Comparison of ENCODE assay signal across 20 cellular contexts in the genomic region with DNA sequence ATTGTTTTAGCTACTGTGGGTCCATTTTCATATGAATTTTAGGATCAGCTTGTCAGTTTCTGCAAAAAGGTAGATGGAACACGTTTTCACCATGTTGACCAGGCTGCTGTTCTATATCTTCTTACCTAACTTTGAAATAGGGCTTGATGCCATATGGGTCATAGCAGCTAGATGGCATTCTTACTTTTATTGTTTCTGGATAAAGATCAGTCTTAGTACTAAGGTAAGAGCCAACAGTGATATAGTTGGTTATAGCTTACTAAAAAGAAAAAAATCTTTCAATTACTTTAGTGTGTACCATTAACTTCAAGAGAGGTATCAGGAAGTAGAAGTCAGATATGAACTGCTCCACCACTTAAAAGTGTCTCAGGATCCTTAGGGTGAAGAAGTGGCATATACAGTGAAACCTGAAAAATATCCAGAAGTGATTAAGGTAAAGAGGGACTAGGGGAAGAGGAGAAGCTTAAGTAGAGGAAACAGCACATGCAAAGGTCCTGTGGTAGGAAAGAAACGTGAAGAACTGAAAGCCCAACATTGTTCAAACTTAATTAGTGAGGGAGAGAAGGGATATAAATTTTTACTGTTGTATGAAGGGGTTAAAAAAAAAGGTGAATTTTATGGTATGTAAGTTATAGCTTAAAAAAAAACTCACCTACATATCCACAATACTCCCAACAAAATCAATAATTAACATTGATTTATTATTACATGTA. TPM values are rescaled to one million over a fixed set of nuclear protein-coding genes. Genes with fewer than 3 reads are reported as not detected.
A peak's percentile ranks its signal among the peaks of the same experiment; 100 is the strongest.
DNase-seq lines count a peak whose midpoint lies in the region; ATAC-seq, FAIRE-seq and TF ChIP-seq lines count a peak whose summit lies in the region.
"Had no signal": no experiment of that assay in that cellular context is flagged by ENCODE, and none has a peak within 500 bp of the region (broad histone marks: within the 10 kb centered on the region; RNA-seq: fewer than 3 reads in every experiment).

No MANE protein-coding gene starts in this region.

- no peak overlapping the region for H2AK5ac ChIP-seq in H9 (ENCODE audit: insufficient read length, low read length)

- DNase-seq in K562 (ENCODE audit: extremely low read depth in 1 of 4, low spot score in 3 of 4) (no peak), mucosa of descending colon (no peak), H9 (no peak), GM19240 (ENCODE audit: insufficient read length, low spot score) (no peak), NCI-H1417 treated with DMSO at 0.1 percent for 48 hours (lab: John Stamatoyannopoulos, UW) (no peak)
- DNase-seq in activated CD8-positive, alpha-beta memory T cell treated with anti-CD3 and anti-CD28 coated beads, Interleukin-2, amount 10 ng/mL, durations not matched to agents 7 days and 5 days = no peak
- DNase-seq: ACHN; BE2C; C1 segment of cervical spinal cord; Caco-2; CD4-positive, CD25-positive, alpha-beta regulatory T cell; CD8-positive, alpha-beta memory T cell had no signal

- no peak overlapping the region for H2BK120ac ChIP-seq in H9 (ENCODE audit: low read depth, low read length, poor library complexity, severe bottlenecking)

- no peak overlapping the region for H3K4me3 ChIP-seq in HEK293 (ENCODE audit: low read depth, low read length)
- H3K4me3 ChIP-seq in K562 = no peak overlapping the region
- H3K4me3 ChIP-seq in mucosa of descending colon = no peak overlapping the region
- H3K4me3 ChIP-seq: GM23338 had no signal

- no peak for TF ChIP-seq RAD21 in K562 (CRISPR knock-in tag; conservative IDR thresholded peaks at IDR 0.05 in 1 of 2, IDR thresholded peaks at IDR 0.05 in 1 of 2)

- H3K36me3 Mint-ChIP-seq in H9 (ENCODE audit: insufficient read depth in 1 of 3, low read depth in 3 of 3) = peaks cover 0 to 16% (median 5%) of the 10 kb centered on the region in 3 experiments; a peak in 5 of 7 replicates
- peaks cover 23% of the 10 kb centered on the region for H3K36me3 Mint-ChIP-seq in activated CD8-positive, alpha-beta memory T cell treated with anti-CD3 and anti-CD28 coated beads, Interleukin-2, amount 10 ng/mL, durations not matched to agents 7 days and 5 days

- no peaks in the 10 kb centered on the region for H3K27me3 ChIP-seq in K562 (ENCODE audit: control insufficient read depth in 2 of 2, insufficient read depth in 2 of 2, low read length in 2 of 2)
- H3K27me3 ChIP-seq in H9 (ENCODE audit: insufficient read depth, low read length) = no peaks in the 10 kb centered on the region
- H3K27me3 ChIP-seq: BE2C had no signal

- no peak overlapping the region for H4K91ac ChIP-seq in H9 (ENCODE audit: insufficient read length, low read depth, low read length)

- H3K4ac ChIP-seq in H9 (ENCODE audit: low read depth, low read length) = no peak overlapping the region

- H4K5ac ChIP-seq in H9 (ENCODE audit: insufficient read length, low read depth, low read length) = no peak overlapping the region

- H3K79me1 ChIP-seq in H9 (ENCODE audit: insufficient read depth, low read depth, low read length, poor library complexity, severe bottlenecking) = no peaks in the 10 kb centered on the region

- H3K4me2 ChIP-seq in K562 (ENCODE audit: insufficient read depth, low read length) (no peak overlapping the region), H9 (ENCODE audit: insufficient read depth, insufficient read length, low read length) (no peak overlapping the region)
- H3K4me2 ChIP-seq: GM23338 had no signal

- H2BK12ac ChIP-seq in H9 (ENCODE audit: insufficient read length, low read depth, low read length) = no peak overlapping the region

- FAIRE-seq in K562 (lab: Jason Lieb, UNC) = no peak
- FAIRE-seq: A204.1, D721Med, G401.6, GM12891, GM18507, H54 had no signal

- H3K79me2 ChIP-seq in K562 (ENCODE audit: control insufficient read depth, insufficient read depth, low read length) (no peaks in the 10 kb centered on the region), H9 (ENCODE audit: insufficient read depth, low read length) (no peaks in the 10 kb centered on the region)

- in situ Hi-C loops in K562 (cut with MboI) = no loop called here

- H3K9me3 Mint-ChIP-seq in H9 = peaks cover 14 to 17% of the 10 kb centered on the region in 2 experiments
- peaks cover 19% of the 10 kb centered on the region for H3K9me3 Mint-ChIP-seq in activated CD8-positive, alpha-beta memory T cell treated with anti-CD3 and anti-CD28 coated beads, Interleukin-2, amount 10 ng/mL, durations not matched to agents 7 days and 5 days (ENCODE audit: low read depth)

- H3K36me3 ChIP-seq in HEK293 (ENCODE audit: control insufficient read depth in 2 of 2, insufficient read depth in 1 of 2, low read length in 2 of 2) = peaks cover 0 to 10% of the 10 kb centered on the region in 2 experiments; a peak in 1 of 3 replicates
- no peaks in the 10 kb centered on the region for H3K36me3 ChIP-seq in K562 (ENCODE audit: control insufficient read depth, insufficient read depth, low read length)
- no peaks in the 10 kb centered on the region for H3K36me3 ChIP-seq in mucosa of descending colon (ENCODE audit: low read depth)
- H3K36me3 ChIP-seq: BE2C had no signal

- no peak overlapping the region for H3K4me3 Mint-ChIP-seq in H9
- H3K4me3 Mint-ChIP-seq in activated CD8-positive, alpha-beta memory T cell treated with anti-CD3 and anti-CD28 coated beads, Interleukin-2, amount 10 ng/mL, durations not matched to agents 7 days and 5 days = no peak overlapping the region
- H3K4me3 Mint-ChIP-seq: CD4-positive, CD25-positive, alpha-beta regulatory T cell; CD8-positive, alpha-beta memory T cell; GM23338 had no signal

- no peak overlapping the region for H3T11ph ChIP-seq in H9 (ENCODE audit: low read length)

- H3K27ac Mint-ChIP-seq in H9 = no peak overlapping the region
- H3K27ac Mint-ChIP-seq in activated CD8-positive, alpha-beta memory T cell treated with anti-CD3 and anti-CD28 coated beads, Interleukin-2, amount 10 ng/mL, durations not matched to agents 7 days and 5 days = no peak overlapping the region
- H3K27ac Mint-ChIP-seq: CD4-positive, CD25-positive, alpha-beta regulatory T cell; CD8-positive, alpha-beta memory T cell; GM23338 had no signal

- H3K9me3 ChIP-seq in HEK293 (ENCODE audit: control insufficient read depth, insufficient read depth, low read depth, low read length) (no peaks in the 10 kb centered on the region), K562 (replicated peaks; ENCODE audit: control insufficient read depth, insufficient read depth, low read depth, low read length) (no peaks in the 10 kb centered on the region), mucosa of descending colon (peaks cover 9% of the 10 kb centered on the region), H9 (ENCODE audit: control insufficient read depth, low read depth, low read length) (no peaks in the 10 kb centered on the region)
- H3K9me3 ChIP-seq: BE2C had no signal

- H3K4me1 Mint-ChIP-seq in H9 = no peaks in the 10 kb centered on the region
- H3K4me1 Mint-ChIP-seq in activated CD8-positive, alpha-beta memory T cell treated with anti-CD3 and anti-CD28 coated beads, Interleukin-2, amount 10 ng/mL, durations not matched to agents 7 days and 5 days = no peaks in the 10 kb centered on the region
- H3K4me1 Mint-ChIP-seq: CD4-positive, CD25-positive, alpha-beta regulatory T cell; CD8-positive, alpha-beta memory T cell; GM23338 had no signal

- H3K56ac ChIP-seq in H9 (ENCODE audit: insufficient read length, low read depth, low read length) = no peak overlapping the region

- H3K27ac ChIP-seq in HEK293 (ENCODE audit: extremely low read depth, low read depth, low read length) (no peak overlapping the region), K562 (ENCODE audit: extremely low read depth, low read depth, low read length) (no peak overlapping the region), H9 (ENCODE audit: insufficient read length, low read depth, low read length) (no peak overlapping the region)

- H3K9me1 ChIP-seq in K562 (ENCODE audit: control insufficient read depth, insufficient read depth, low read length) = no peaks in the 10 kb centered on the region

- no peaks in the 10 kb centered on the region for H3K4me1 ChIP-seq in HEK293 (ENCODE audit: control insufficient read depth, insufficient read depth, low read length)
- H3K4me1 ChIP-seq in K562 (replicated peaks in 1 of 2; ENCODE audit: control insufficient read depth in 2 of 2, insufficient read depth in 2 of 2, low read length in 2 of 2) = no peaks in the 10 kb centered on the region; a peak in 1 of 5 replicates
- H3K4me1 ChIP-seq in mucosa of descending colon (ENCODE audit: low read depth) = peaks cover 7% of the 10 kb centered on the region
- H3K4me1 ChIP-seq in H9 (ENCODE audit: insufficient read depth, low read length) = no peaks in the 10 kb centered on the region
- H3K4me1 ChIP-seq: BE2C, Caco-2 had no signal

- no peak for ATAC-seq in K562
- peak; percentile 87 for ATAC-seq in mucosa of descending colon
- no peak for ATAC-seq in activated CD8-positive, alpha-beta memory T cell treated with anti-CD3 and anti-CD28 coated beads, Interleukin-2, amount 10 ng/mL, durations not matched to agents 7 days and 5 days
- ATAC-seq: GM23338 had no signal

- H3K23ac ChIP-seq in H9 (ENCODE audit: insufficient read length, low read depth, low read length) = no peak overlapping the region

- no peak overlapping the region for H2BK5ac ChIP-seq in H9 (ENCODE audit: insufficient read length, low read length)

- no peak overlapping the region for H2BK20ac ChIP-seq in H9 (ENCODE audit: low read depth, low read length, poor library complexity, severe bottlenecking)

- no peak for TF ChIP-seq POLR2A in K562 (conservative IDR thresholded peaks at IDR 0.05)

- POLR2A ChIA-PET in HEK293 (lab: Yijun Ruan, JAX) (no interaction called here), K562 (lab: Yijun Ruan, JAX) (interaction anchor here (0.9 kb wide), 1 partner anchor 36 kb away, joined by 3 read pairs; no protein-coding TSS in a partner anchor)

- 34% methylated on average over 2 of the region's 2 CpGs for WGBS in K562 (ENCODE audit: insufficient coverage, low coverage, missing lambda C conversion rate)
- no CpG with 5 or more reads among the region's 2 CpGs for WGBS in H9 (ENCODE audit: extremely low coverage, insufficient read length, low lambda C conversion rate)

- H2BK15ac ChIP-seq in H9 (ENCODE audit: low read depth, low read length) = no peak overlapping the region

- H2AFZ ChIP-seq in K562 (ENCODE audit: low read depth, low read length) (no peak overlapping the region), H9 (ENCODE audit: low read length) (no peak overlapping the region)
- H2AFZ ChIP-seq: GM23338 had no signal

- no peaks in the 10 kb centered on the region for H3K27me3 Mint-ChIP-seq in H9 (ENCODE audit: low read depth)
- H3K27me3 Mint-ChIP-seq in activated CD8-positive, alpha-beta memory T cell treated with anti-CD3 and anti-CD28 coated beads, Interleukin-2, amount 10 ng/mL, durations not matched to agents 7 days and 5 days = no peaks in the 10 kb centered on the region
- H3K27me3 Mint-ChIP-seq: CD4-positive, CD25-positive, alpha-beta regulatory T cell had no signal

- TF ChIP-seq CTCF in HEK293 (tag by site-specific recombination; IDR thresholded peaks at IDR 0.05) = no peak
- TF ChIP-seq CTCF in K562 (IDR thresholded peaks at IDR 0.05 in 2 of 3, conservative IDR thresholded peaks at IDR 0.05 in 1 of 3; ENCODE audit: insufficient read depth in 2 of 3, low read depth in 1 of 3, low read length in 3 of 3) = no peak
- no peak for TF ChIP-seq CTCF in mucosa of descending colon (IDR thresholded peaks at IDR 0.05)
- TF ChIP-seq CTCF in H9 (conservative IDR thresholded peaks at IDR 0.05) = no peak

- H3K18ac ChIP-seq in H9 (ENCODE audit: insufficient read length, low read depth, low read length) = no peak overlapping the region

- CTCF ChIA-PET in HEK293 (lab: Yijun Ruan, JAX) (interaction anchor here (0.6 to 1.9 kb wide), 4 partner anchors 54 to 173 kb away, joined by 3 to 5 read pairs (median 4); no protein-coding TSS in a partner anchor), K562 (lab: Yijun Ruan, JAX; ENCODE audit: low intra/inter-chr PET ratio) (no interaction called here)
- CTCF ChIA-PET in activated CD8-positive, alpha-beta memory T cell treated with anti-CD3 and anti-CD28 coated beads, Interleukin-2, amount 10 ng/mL, durations not matched to agents 7 days and 5 days (lab: Charles Lee) = interaction anchor here (0.8 kb wide), 1 partner anchor 55 kb away, joined by 4 read pairs; no protein-coding TSS in a partner anchor

- TF ChIP-seq EP300 in K562 (IDR thresholded peaks at IDR 0.05; ENCODE audit: low read length) = no peak

- H3K9ac ChIP-seq in K562 (ENCODE audit: insufficient read depth in 1 of 2, low read depth in 2 of 2, low read length in 2 of 2) (no peak overlapping the region), H9 (ENCODE audit: extremely low read depth, insufficient read length, low read length) (no peak overlapping the region)

- H4K8ac ChIP-seq in H9 (replicated peaks; ENCODE audit: insufficient read length, low read depth, low read length) = no peak overlapping the region

- intact Hi-C loops in K562 (cut with micrococcal nuclease) = no loop called here
- intact Hi-C loops in mucosa of descending colon (cut with DNase I, micrococcal nuclease) = no loop called here

- BruUV-seq in K562 (replicated peaks; lab: Mats Ljungman, UMichigan) = no TSS peak

- no peak overlapping the region for H3K14ac ChIP-seq in H9 (ENCODE audit: insufficient read depth, low read length)

- no peaks in the 10 kb centered on the region for H3K23me2 ChIP-seq in H9 (ENCODE audit: insufficient read length, low read depth, low read length, poor library complexity, severe bottlenecking)

- H4K20me1 ChIP-seq in K562 (replicated peaks; ENCODE audit: control insufficient read depth, insufficient read depth, low read length) (no peaks in the 10 kb centered on the region), H9 (ENCODE audit: control insufficient read depth, insufficient read depth, insufficient read length) (no peaks in the 10 kb centered on the region)

RNA-seq across cellular contexts. Expression of gene B3GNT6, which starts 59.9 kb away (rescaled TPM):
- total RNA-seq in K562 (2011; cell fraction: chromatin; rRNA removed; ENCODE audit: low replicate concordance) = 0.21 and 0.25 TPM in 2 replicates
- total RNA-seq in K562 (2011; cell fraction: nucleolus; rRNA removed) = 0.33 TPM in 1 of 2 replicates, not detected in the other
- not detected in 2 replicates for total RNA-seq in K562 (2011; cell fraction: nucleoplasm; rRNA removed)
- total RNA-seq in K562 (2014; rRNA removed) (not detected in 2 replicates), K562 (2014; rRNA removed; fragmentation: Illumina TruSeq; extraction: Trizol) (not detected in 2 replicates), K562 (2015; rRNA removed; fragmentation: Illumina TruSeq; extraction: Trizol) (not detected in 2 replicates), K562 (2021) (not detected in 2 replicates), mucosa of descending colon (100 to 1,000 TPM in 1 of 3 donors, 10 to 100 TPM in 2; 37.4 to 113 (median 82.6) TPM), H9 (2021) (not detected in 2 replicates)
- polyA plus RNA-seq in K562 (2011; rRNA removed) (0.03 and 0.04 TPM in 2 replicates), K562 (2014; fragmentation: Illumina TruSeq; extraction: Trizol) (not detected in 2 replicates), K562 (2014; fragmentation: Nextera tagmentation; extraction: Ambion mirVana) (not detected), K562 (2014; rRNA removed) (not detected in 2 replicates)
- polyA plus RNA-seq in K562 (2011; cell fraction: cytosol; rRNA removed) = 0.03 and 0.12 TPM in 2 replicates
- polyA plus RNA-seq in K562 (2011; cell fraction: nucleus; rRNA removed) = not detected in 2 replicates
- polyA plus RNA-seq in K562 (2012) = 0.04 and 0.05 TPM in 2 replicates
- polyA minus RNA-seq in K562 (2011; rRNA and poly(A)+ RNA removed) = not detected in 2 replicates
- not detected in 2 replicates for polyA minus RNA-seq in K562 (2011; cell fraction: cytosol; rRNA and poly(A)+ RNA removed)
- polyA minus RNA-seq in K562 (2011; cell fraction: nucleus; rRNA and poly(A)+ RNA removed) = not detected in 2 replicates
- total RNA-seq in activated CD8-positive, alpha-beta memory T cell treated with anti-CD3 and anti-CD28 coated beads, Interleukin-2, amount 10 ng/mL, durations not matched to agents 7 days and 5 days = not detected
- total RNA-seq: Caco-2; CD4-positive, CD25-positive, alpha-beta regulatory T cell; CD8-positive, alpha-beta memory T cell; GM23338 had no signal
- polyA plus RNA-seq: CD4-positive, CD25-positive, alpha-beta regulatory T cell; CD8-positive, alpha-beta memory T cell; GM23338 had no signal

Comparison
In these comparisons a context has a peak if more than half of its experiments do, and no peak if none do; other contexts are left out.
1. RNA of gene B3GNT6, which starts 59.9 kb away (total RNA-seq): 37.4 to 113 TPM in mucosa of descending colon; not detected in H9, 0.21 to 0.33 TPM in K562 and not detected in activated CD8-positive, alpha-beta memory T cell treated with anti-CD3 and anti-CD28 coated beads, Interleukin-2, amount 10 ng/mL, durations not matched to agents 7 days and 5 days; every median in the first group is over 10 times any median in the second.